In genomic region chr4:78845469-78845868, GRCh38 we compare ENCODE assay signal across 11 cellular contexts.
DNase-seq lines count a peak whose midpoint lies in the region; ATAC-seq and TF ChIP-seq lines count a peak whose summit lies in the region.
"Had no signal": no experiment of that assay in that cellular context is flagged by ENCODE, and none has a peak within 500 bp of the region (broad histone marks: within the 10 kb centered on the region; RNA-seq: fewer than 3 reads in every experiment).

No MANE protein-coding gene starts in this region.

- no peak for TF ChIP-seq CTCF in colonic mucosa (IDR thresholded peaks at IDR 0.05)

- H3K4me3 ChIP-seq in colonic mucosa: no peak overlapping the region
- H3K4me3 ChIP-seq: left lung had no signal

- peak; percentile 48 for DNase-seq in GF-D8 (lab: John Stamatoyannopoulos, UW)
- DNase-seq in SKM-1 (lab: John Stamatoyannopoulos, UW; ENCODE audit: unreplicated experiment): peak; percentile 73
- DNase-seq in colonic mucosa: no peak
- DNase-seq in occipital lobe (lab: John Stamatoyannopoulos, UW): no peak
- no peak for DNase-seq in activated naive CD4-positive, alpha-beta T cell treated with Interleukin-2 at 50 U/mL for 16 hours
- no peak for DNase-seq in middle frontal gyrus (ENCODE audit: extremely low spot score, low spot score)
- DNase-seq: activated naive CD4-positive, alpha-beta T cell treated with anti-CD3 and anti-CD28 coated beads, Interleukin-2, amount 10 ng/mL, durations not matched to agents 7 days and 5 days; left lung; NCI-H510A had no signal

- H3K36me3 ChIP-seq in colonic mucosa: no peaks in the 10 kb centered on the region

- H3K4me1 ChIP-seq in colonic mucosa: no peaks in the 10 kb centered on the region

- no peaks in the 10 kb centered on the region for H3K27me3 ChIP-seq in colonic mucosa
- H3K27me3 ChIP-seq: left lung had no signal

- no peak overlapping the region for H3K27ac ChIP-seq in colonic mucosa

- intact Hi-C loops in colonic mucosa (cut with DNase I): no loop called here

- H3K9ac ChIP-seq in colonic mucosa (ENCODE audit: low read depth in 2 of 2, low read length in 2 of 2): no peak overlapping the region

- no peaks in the 10 kb centered on the region for H3K9me3 ChIP-seq in colonic mucosa
- H3K9me3 ChIP-seq: left lung had no signal

- peak; percentile 76 for ATAC-seq in GM19468 (IDR thresholded peaks at IDR 0.05; ENCODE audit: extremely low read depth, unreplicated experiment)
- ATAC-seq in HG03139 (IDR thresholded peaks at IDR 0.05; ENCODE audit: unreplicated experiment): peak; percentile 73
- ATAC-seq: left lung had no signal

Comparison
In these comparisons a context has a peak if more than half of its experiments do, and no peak if none do; other contexts are left out.
1. DNase-seq: peak in GF-D8 (single experiment) and SKM-1 (single experiment); none in colonic mucosa (single experiment), occipital lobe (single experiment), activated naive CD4-positive, alpha-beta T cell treated with Interleukin-2 at 50 U/mL for 16 hours (single experiment) and middle frontal gyrus (single experiment).